ENCODE assay signal across 8 cellular contexts in genomic region chr5:55176176-55176818, GRCh38. TPM values are rescaled to one million over a fixed set of nuclear protein-coding genes. Genes with fewer than 3 reads are reported as not detected.
DNase-seq lines count a peak whose midpoint lies in the region; ATAC-seq and TF ChIP-seq lines count a peak whose summit lies in the region.

No MANE protein-coding gene starts in this region.

- no peaks in the 10 kb centered on the region for H4K20me1 ChIP-seq in GM23248 (ENCODE audit: insufficient read depth)

- no peaks in the 10 kb centered on the region for H3K79me2 ChIP-seq in GM23248 (ENCODE audit: insufficient read depth)

- no peaks in the 10 kb centered on the region for H3K36me3 ChIP-seq in GM23248 (ENCODE audit: low read depth)
- H3K36me3 ChIP-seq in iPS-18a (ENCODE audit: control insufficient read depth, low read depth, low read length): no peaks in the 10 kb centered on the region
- no peaks in the 10 kb centered on the region for H3K36me3 ChIP-seq in gastroesophageal sphincter

- no peak overlapping the region for H3K27ac ChIP-seq in GM23248
- no peak overlapping the region for H3K27ac ChIP-seq in iPS-18a (ENCODE audit: low read length)
- H3K27ac ChIP-seq in gastroesophageal sphincter: no peak overlapping the region

- H3K9me3 ChIP-seq in GM23248 (ENCODE audit: low read depth) (no peaks in the 10 kb centered on the region), iPS-18a (ENCODE audit: control insufficient read depth, low read depth, low read length) (no peaks in the 10 kb centered on the region), gastroesophageal sphincter (no peaks in the 10 kb centered on the region)

- peak overlapping the region; percentile 80 for H3K4me3 Mint-ChIP-seq in activated naive CD8-positive, alpha-beta T cell treated with anti-CD3 and anti-CD28 coated beads, Interleukin-2, amount 10 ng/mL, durations not matched to agents 7 days and 5 days

- DNase-seq in 8988T: peak; percentile 76
- DNase-seq in GM23248: peak; percentile 67
- peak; percentile 34 for DNase-seq in NCI-H526 treated with DMSO at 0.1 percent for 48 hours (lab: John Stamatoyannopoulos, UW)
- peak; percentile 62 for DNase-seq in activated naive CD8-positive, alpha-beta T cell treated with anti-CD3 and anti-CD28 coated beads, Interleukin-2, amount 10 ng/mL, durations not matched to agents 7 days and 5 days
- DNase-seq in stimulated activated CD4-positive, alpha-beta T cell treated with anti-CD3 and anti-CD28 coated beads, Interleukin-2, amount 100 ng/mL, for 24 hours: peak; percentile 22 to 51

- peaks cover 30% of the 10 kb centered on the region for H3K4me1 Mint-ChIP-seq in activated naive CD8-positive, alpha-beta T cell treated with anti-CD3 and anti-CD28 coated beads, Interleukin-2, amount 10 ng/mL, durations not matched to agents 7 days and 5 days

- no peak overlapping the region for H3K27ac Mint-ChIP-seq in activated naive CD8-positive, alpha-beta T cell treated with anti-CD3 and anti-CD28 coated beads, Interleukin-2, amount 10 ng/mL, durations not matched to agents 7 days and 5 days

- ATAC-seq in activated naive CD8-positive, alpha-beta T cell treated with anti-CD3 and anti-CD28 coated beads, Interleukin-2, amount 10 ng/mL, durations not matched to agents 7 days and 5 days (ENCODE audit: low read depth): peak; percentile 28
- ATAC-seq in GM18873 (IDR thresholded peaks at IDR 0.05; ENCODE audit: low FRiP score, unreplicated experiment) (no peak), gastroesophageal sphincter (no peak)

- H3K9me2 ChIP-seq in GM23248 (ENCODE audit: insufficient read depth): no peaks in the 10 kb centered on the region

- peak in 1 of 4 experiments; percentile 54 for TF ChIP-seq CTCF in gastroesophageal sphincter (IDR thresholded peaks at IDR 0.05)

- peak overlapping the region; percentile 60 for H3K4me3 ChIP-seq in GM23248
- peak overlapping the region; percentile 68 for H3K4me3 ChIP-seq in iPS-18a (ENCODE audit: low read length)
- H3K4me3 ChIP-seq in gastroesophageal sphincter: peak overlapping the region in 1 of 2 donors; percentile 35

- no peak for TF ChIP-seq EP300 in gastroesophageal sphincter (IDR thresholded peaks at IDR 0.05)

- H3K4me1 ChIP-seq in GM23248 (ENCODE audit: insufficient read depth): peaks cover 16% of the 10 kb centered on the region
- H3K4me1 ChIP-seq in iPS-18a (ENCODE audit: control insufficient read depth, low read depth, low read length): peaks cover 13% of the 10 kb centered on the region
- H3K4me1 ChIP-seq in gastroesophageal sphincter: peaks cover 2 to 34% (median 20%) of the 10 kb centered on the region in 3 donors

- no peaks in the 10 kb centered on the region for H3K36me3 Mint-ChIP-seq in activated naive CD8-positive, alpha-beta T cell treated with anti-CD3 and anti-CD28 coated beads, Interleukin-2, amount 10 ng/mL, durations not matched to agents 7 days and 5 days

- H3F3A ChIP-seq in GM23248 (ENCODE audit: insufficient read depth): peaks cover 2% of the 10 kb centered on the region; the same call in 1 of the 2 replicates

- TF ChIP-seq POLR2A in gastroesophageal sphincter (IDR thresholded peaks at IDR 0.05): no peak

- H3K9ac ChIP-seq in GM23248: no peak overlapping the region
- no peak overlapping the region for H3K9ac ChIP-seq in iPS-18a (ENCODE audit: low read length)

- H3K27me3 Mint-ChIP-seq in activated naive CD8-positive, alpha-beta T cell treated with anti-CD3 and anti-CD28 coated beads, Interleukin-2, amount 10 ng/mL, durations not matched to agents 7 days and 5 days: peaks cover 88% of the 10 kb centered on the region

- H3K9me3 Mint-ChIP-seq in activated naive CD8-positive, alpha-beta T cell treated with anti-CD3 and anti-CD28 coated beads, Interleukin-2, amount 10 ng/mL, durations not matched to agents 7 days and 5 days: no peaks in the 10 kb centered on the region

- H3K27me3 ChIP-seq in GM23248 (replicated peaks; ENCODE audit: insufficient read depth) (peaks cover 74% of the 10 kb centered on the region), iPS-18a (ENCODE audit: control insufficient read depth, insufficient read depth, low read length) (peaks cover 96% of the 10 kb centered on the region), gastroesophageal sphincter (peaks cover 94% of the 10 kb centered on the region)

- POLR2A ChIA-PET in activated naive CD8-positive, alpha-beta T cell treated with anti-CD3 and anti-CD28 coated beads, Interleukin-2, amount 10 ng/mL, durations not matched to agents 7 days and 5 days (lab: Charles Lee): interaction anchor here (1.5 kb wide), 1 partner anchor 9 kb away, joined by 5 read pairs; no protein-coding TSS in a partner anchor

- whole genome bisulfite sequencing in GM23248 (ENCODE audit: low coverage in 1 of 2, low lambda C conversion rate in 2 of 2, missing lambda C conversion rate in 2 of 2), 2 experiments: 3% methylated on average over 36 to 44 of the region's 44 CpGs
- WGBS in gastroesophageal sphincter (ENCODE audit: low coverage in 1 of 2), 2 donors: 3 to 5% methylated on average over 19 to 27 of the region's 44 CpGs

- in situ Hi-C loops in GM23248 (cut with MboI): loop anchor here (25.0 kb wide), 1 partner anchor 511 kb away; no protein-coding TSS in a partner anchor

- H3K4me2 ChIP-seq in GM23248 (ENCODE audit: unreplicated experiment): peak overlapping the region; percentile 60

- H2AFZ ChIP-seq in GM23248: peak overlapping the region; percentile 57

RNA-seq across cellular contexts. Expression of gene CDC20B, which starts 3.3 kb away (rescaled TPM):
- not detected in 2 replicates for total RNA-seq in GM23248 (2014; rRNA removed; shearing (Covaris generic))
- polyA plus RNA-seq in GM23248 (2016; fragmentation: Nextera tagmentation; extraction: Ambion mirVana): 0.20 TPM in 1 of 2 replicates, not detected in the other
- under 1 TPM; 0.28 to 0.48 TPM for total RNA-seq in activated naive CD8-positive, alpha-beta T cell treated with anti-CD3 and anti-CD28 coated beads, Interleukin-2, amount 10 ng/mL, durations not matched to agents 7 days and 5 days
- total RNA-seq in gastroesophageal sphincter: not detected

RNA-seq across cellular contexts. Expression of gene GPX8, which starts 16.3 kb away (rescaled TPM):
- total RNA-seq in GM23248 (2014; rRNA removed; shearing (Covaris generic)): 233 and 241 TPM in 2 replicates
- 235 and 237 TPM in 2 replicates for polyA plus RNA-seq in GM23248 (2016; fragmentation: Nextera tagmentation; extraction: Ambion mirVana)
- total RNA-seq in activated naive CD8-positive, alpha-beta T cell treated with anti-CD3 and anti-CD28 coated beads, Interleukin-2, amount 10 ng/mL, durations not matched to agents 7 days and 5 days: not detected
- 10 to 100 TPM in 3 of 4 donors, 1 to 10 TPM in 1; 9.2 to 32.7 (median 11.5) TPM for total RNA-seq in gastroesophageal sphincter

RNA-seq across cellular contexts. Expression of gene MCIDAS, which starts 50.8 kb away (rescaled TPM):
- total RNA-seq in GM23248 (2014; rRNA removed; shearing (Covaris generic)): not detected in 2 replicates
- polyA plus RNA-seq in GM23248 (2016; fragmentation: Nextera tagmentation; extraction: Ambion mirVana): not detected in 2 replicates
- total RNA-seq in activated naive CD8-positive, alpha-beta T cell treated with anti-CD3 and anti-CD28 coated beads, Interleukin-2, amount 10 ng/mL, durations not matched to agents 7 days and 5 days: not detected
- total RNA-seq in gastroesophageal sphincter: not detected

RNA-seq across cellular contexts. Expression of gene CCNO, which starts 57.1 kb away (rescaled TPM):
- total RNA-seq in GM23248 (2014; rRNA removed; shearing (Covaris generic)): 3.3 TPM in 1 of 2 replicates, not detected in the other
- polyA plus RNA-seq in GM23248 (2016; fragmentation: Nextera tagmentation; extraction: Ambion mirVana): 1.7 and 1.9 TPM in 2 replicates
- not detected for total RNA-seq in activated naive CD8-positive, alpha-beta T cell treated with anti-CD3 and anti-CD28 coated beads, Interleukin-2, amount 10 ng/mL, durations not matched to agents 7 days and 5 days
- total RNA-seq in gastroesophageal sphincter: not detected

Comparison
In these comparisons a context has a peak if more than half of its experiments do, and no peak if none do; other contexts are left out.
1. RNA of gene GPX8, which starts 16.3 kb away (total RNA-seq): 233 to 241 TPM in GM23248 and 9.2 to 32.7 TPM in gastroesophageal sphincter; not detected in activated naive CD8-positive, alpha-beta T cell treated with anti-CD3 and anti-CD28 coated beads, Interleukin-2, amount 10 ng/mL, durations not matched to agents 7 days and 5 days; every median in the first group is over 10 times any median in the second.
2. Peak in every context shown above with its lines, with median percentiles within 50 percentile points of each other: DNase-seq.